In the genomic region with DNA sequence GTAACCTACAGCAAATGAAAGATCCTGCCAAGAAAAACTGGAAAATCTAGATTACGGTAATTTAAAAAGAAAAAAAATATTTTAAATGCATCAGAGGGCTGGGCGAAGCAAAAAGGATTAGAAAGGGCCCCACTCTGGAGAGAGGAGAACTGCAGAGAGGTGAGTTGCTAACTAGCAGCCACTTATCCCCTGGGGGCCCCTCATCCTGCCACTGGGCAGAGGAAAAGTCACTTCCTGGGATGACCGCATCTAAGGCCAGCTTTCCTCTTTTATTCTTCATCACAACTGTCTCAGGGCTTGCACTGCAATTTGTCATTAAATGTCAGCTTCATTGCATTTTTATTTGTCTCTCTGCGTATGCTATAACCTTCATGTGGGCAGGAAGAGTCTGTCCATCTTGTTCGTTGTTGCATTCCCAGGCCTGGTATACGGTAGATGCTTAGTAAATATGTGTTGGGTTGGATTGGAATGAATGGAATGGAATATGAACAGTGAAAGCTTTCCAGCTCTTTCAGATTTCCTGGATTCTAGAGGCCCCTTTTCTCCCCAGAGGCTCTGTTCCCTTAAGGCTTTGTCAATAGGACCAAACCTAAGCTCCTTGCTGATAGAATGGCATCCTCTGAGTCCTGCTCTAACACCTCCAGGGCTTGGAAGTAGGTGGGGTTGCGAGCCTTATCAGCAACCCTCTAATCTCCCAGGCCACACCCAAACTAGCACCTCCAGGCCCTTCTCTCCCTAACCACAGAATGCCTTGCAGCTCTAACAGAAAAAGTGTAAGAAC, we compare ENCODE assay signal across 18 cellular contexts. TPM values are rescaled to one million over a fixed set of nuclear protein-coding genes. Genes with fewer than 3 reads are reported as not detected.
A peak's percentile ranks its signal among the peaks of the same experiment; 100 is the strongest.
DNase-seq lines count a peak whose midpoint lies in the region; ATAC-seq, FAIRE-seq and TF ChIP-seq lines count a peak whose summit lies in the region.
"Had no signal": no experiment of that assay in that cellular context is flagged by ENCODE, and none has a peak within 500 bp of the region (broad histone marks: within the 10 kb centered on the region; RNA-seq: fewer than 3 reads in every experiment).

No MANE protein-coding gene starts in this region.

- peaks cover 30% of the 10 kb centered on the region for H3K4me1 ChIP-seq in HepG2 (ENCODE audit: insufficient read depth, low read length)
- H3K4me1 ChIP-seq in right lobe of liver = peaks cover 0 to 3% (median 0%) of the 10 kb centered on the region in 4 donors
- peaks cover 11% of the 10 kb centered on the region for H3K4me1 ChIP-seq in foreskin keratinocyte
- peaks cover 0 to 19% (median 12%) of the 10 kb centered on the region in 4 donors for H3K4me1 ChIP-seq in stomach
- H3K4me1 ChIP-seq: prostate gland had no signal

- WGBS in HepG2 (ENCODE audit: low lambda C conversion rate) = 51% methylated on average over 6 of the region's 7 CpGs
- WGBS in right lobe of liver (ENCODE audit: insufficient coverage, low coverage, low lambda C conversion rate, missing lambda C conversion rate) = 78% methylated on average over 7 of the region's 7 CpGs
- 52 to 68% (median 61%) methylated on average over 7 of the region's 7 CpGs for WGBS in stomach, 5 donors

- H3K27ac Mint-ChIP-seq in T-helper 17 cell = peak overlapping the region; percentile 43
- H3K27ac Mint-ChIP-seq: T-helper 1 cell treated with Interleukin-12 subunit alpha and Interleukin-12 subunit beta and Interleukin-4 antibody, amounts not matched to agents 30 μg/mL and 1 μg/mL, for 36 hours had no signal

- H3K27me3 ChIP-seq in HepG2 (ENCODE audit: control insufficient read depth in 1 of 2, insufficient read depth in 2 of 2, low read length in 2 of 2) (0 out of 5 replicates have a peak, but pooled peaks cover 0 to 1% of the 10 kb centered on the region in 2 experiments), right lobe of liver (no peaks in the 10 kb centered on the region), foreskin keratinocyte (no peaks in the 10 kb centered on the region), stomach (no peaks in the 10 kb centered on the region)
- H3K27me3 ChIP-seq: heart left ventricle had no signal

- peak; percentile 15 for DNase-seq in HepG2 (ENCODE audit: low spot score)
- no peak for DNase-seq in right lobe of liver
- no peak for DNase-seq in T-helper 17 cell
- DNase-seq in foreskin keratinocyte = no peak
- DNase-seq in stomach = peak; percentile 44
- no peak for DNase-seq in NCI-H2107 treated with DMSO at 0.1 percent for 48 hours (lab: John Stamatoyannopoulos, UW; ENCODE audit: unreplicated experiment)
- DNase-seq: activated CD4-positive, alpha-beta T cell treated with anti-CD3 and anti-CD28 coated beads, Interleukin-2, amount 50 U/mL, for 1 hour; activated T-cell treated with anti-CD3 and anti-CD28 coated beads, Interleukin-2, amount 50 U/mL, for 48 hours; caudate nucleus; heart left ventricle; kidney glomerular epithelial cell; NCI-H748 treated with DMSO at 0.1 percent for 48 hours had no signal

- TF ChIP-seq CTCF in HepG2 (CRISPR knock-in tag; IDR thresholded peaks at IDR 0.05) (no peak), right lobe of liver (IDR thresholded peaks at IDR 0.05) (no peak), foreskin keratinocyte (conservative IDR thresholded peaks at IDR 0.05) (no peak), stomach (IDR thresholded peaks at IDR 0.05) (no peak)

- BruUV-seq in HepG2 (replicated peaks; lab: Mats Ljungman, UMichigan) = no TSS peak

- in situ Hi-C loops in HepG2 (cut with HindIII; ENCODE audit: extremely low pct_ligation_motif_present, low pct_unique_long_range_greater_than_20kb) = loop anchor here (10.0 kb wide), 1 partner anchor 659 kb away; no protein-coding TSS in a partner anchor

- peak; percentile 44; the same call in 2 of the 3 replicates for ATAC-seq in HepG2
- no peak for ATAC-seq in right lobe of liver
- no peak for ATAC-seq in T-helper 17 cell
- peak; percentile 19 for ATAC-seq in foreskin keratinocyte
- no peak for ATAC-seq in HG03095 (IDR thresholded peaks at IDR 0.05; ENCODE audit: unreplicated experiment)
- no peak; the same call in 2 of the 3 replicates for ATAC-seq in SK-N-SH treated with all-trans-retinoic acid at 6 μM for 48 hours

- no peaks in the 10 kb centered on the region for H4K20me1 ChIP-seq in HepG2 (ENCODE audit: insufficient read depth, low read length)

- TF ChIP-seq RAD21 in HepG2 (CRISPR knock-in tag; IDR thresholded peaks at IDR 0.05) = no peak

- H2AFZ ChIP-seq in HepG2 (ENCODE audit: low read length) = no peak overlapping the region

- H3K27ac ChIP-seq in HepG2 (ENCODE audit: extremely low read length, insufficient read depth, low read length) (no peak overlapping the region), right lobe of liver (no peak overlapping the region), foreskin keratinocyte (no peak overlapping the region), stomach (peak overlapping the region in 3 of 5 donors; percentile 15 to 55 (median 34))
- H3K27ac ChIP-seq: heart left ventricle, prostate gland had no signal

- CTCF ChIA-PET in HepG2 (lab: Yijun Ruan, JAX; ENCODE audit: low intra/inter-chr PET ratio, low total read pairs) = no interaction called here

- intact Hi-C loops in HepG2 (cut with micrococcal nuclease; ENCODE audit: unreplicated experiment) (no loop called here), right lobe of liver (cut with DNase I) (no loop called here), stomach (cut with DNase I; ENCODE audit: low total_unique reads) (no loop called here)

- FAIRE-seq in HepG2 (lab: Jason Lieb, UNC) = no peak
- FAIRE-seq: A204.1, GM18507 had no signal

- no peak overlapping the region for H3K4me3 Mint-ChIP-seq in T-helper 17 cell
- H3K4me3 Mint-ChIP-seq: T-helper 1 cell treated with Interleukin-12 subunit alpha and Interleukin-12 subunit beta and Interleukin-4 antibody, amounts not matched to agents 30 μg/mL and 1 μg/mL, for 36 hours had no signal

- H3K4me3 ChIP-seq in HepG2 (replicated peaks in 1 of 3; ENCODE audit: insufficient read depth in 1 of 3, low read depth in 2 of 3, low read length in 3 of 3) (no peak overlapping the region), right lobe of liver (no peak overlapping the region), stomach (no peak overlapping the region)
- H3K4me3 ChIP-seq: heart left ventricle, prostate gland had no signal

- no peaks in the 10 kb centered on the region for H3K36me3 ChIP-seq in HepG2 (replicated peaks in 1 of 2; ENCODE audit: control insufficient read depth in 1 of 2, insufficient read depth in 2 of 2, low read length in 2 of 2)
- no peaks in the 10 kb centered on the region for H3K36me3 ChIP-seq in right lobe of liver
- no peaks in the 10 kb centered on the region for H3K36me3 ChIP-seq in stomach
- H3K36me3 ChIP-seq: heart left ventricle, prostate gland had no signal

- POLR2A ChIA-PET in HepG2 (lab: Yijun Ruan, JAX) = no interaction called here

- H3K36me3 Mint-ChIP-seq in T-helper 17 cell (ENCODE audit: low read depth) = no peaks in the 10 kb centered on the region

- H3K9me3 ChIP-seq in HepG2 (ENCODE audit: low read length) (no peaks in the 10 kb centered on the region), right lobe of liver (no peaks in the 10 kb centered on the region), T-helper 17 cell (ENCODE audit: control insufficient read depth, low read length, poor library complexity, severe bottlenecking) (no peaks in the 10 kb centered on the region), stomach (no peaks in the 10 kb centered on the region)
- H3K9me3 ChIP-seq: heart left ventricle, prostate gland had no signal

- H3K9ac ChIP-seq in HepG2 (ENCODE audit: insufficient read depth, low read depth, low read length) = no peak overlapping the region

- H3K27me3 Mint-ChIP-seq in T-helper 17 cell = no peaks in the 10 kb centered on the region

- TF ChIP-seq POLR2A in HepG2 (IDR thresholded peaks at IDR 0.05; ENCODE audit: insufficient read depth in 1 of 2, low read depth in 2 of 2, low read length in 2 of 2) = no peak
- no peak for TF ChIP-seq POLR2A in right lobe of liver (IDR thresholded peaks at IDR 0.05)
- no peak for TF ChIP-seq POLR2A in stomach (IDR thresholded peaks at IDR 0.05)

- peak overlapping the region; percentile 21; the same call in 1 of the 2 replicates for H3K4me2 ChIP-seq in HepG2 (ENCODE audit: low read depth, low read length)

- H3K4me1 Mint-ChIP-seq in T-helper 17 cell = peaks cover 11% of the 10 kb centered on the region

- TF ChIP-seq EP300 in HepG2 (IDR thresholded peaks at IDR 0.05; ENCODE audit: low read depth in 2 of 2, low read length in 2 of 2) (no peak), HepG2 (CRISPR knock-in tag; IDR thresholded peaks at IDR 0.05; ENCODE audit: borderline replicate concordance) (no peak), stomach (IDR thresholded peaks at IDR 0.05) (no peak)

- no peaks in the 10 kb centered on the region for H3K79me2 ChIP-seq in HepG2 (ENCODE audit: insufficient read depth, low read length)

RNA-seq across cellular contexts. Expression of a gene that starts 58.9 kb away (rescaled TPM):
- not detected in 2 replicates for total RNA-seq in HepG2 (2016; rRNA removed; fragmentation: Illumina TruSeq; extraction: Trizol)
- total RNA-seq in HepG2 (2016; cell fraction: cytosol; rRNA removed; fragmentation: Illumina TruSeq; extraction: Trizol; ENCODE audit: low read depth) = not detected in 2 replicates
- total RNA-seq in HepG2 (2016; cell fraction: insoluble cytoplasmic fraction; rRNA removed; fragmentation: Illumina TruSeq; extraction: Trizol) = not detected in 2 replicates
- not detected in 2 replicates for total RNA-seq in HepG2 (2016; cell fraction: membrane; rRNA removed; fragmentation: Illumina TruSeq; extraction: Trizol)
- not detected in 2 replicates for total RNA-seq in HepG2 (2016; cell fraction: nucleus; rRNA removed; fragmentation: Illumina TruSeq; extraction: Trizol)
- polyA plus RNA-seq in HepG2 (2011; rRNA removed) = not detected in 2 replicates
- not detected in 2 replicates for polyA plus RNA-seq in HepG2 (2011; cell fraction: cytosol; rRNA removed)
- 0.03 TPM in 1 of 2 replicates, not detected in the other for polyA plus RNA-seq in HepG2 (2011; cell fraction: nucleus; rRNA removed)
- not detected in 2 replicates for polyA plus RNA-seq in HepG2 (2012)
- not detected in 2 replicates for polyA plus RNA-seq in HepG2 (2016; cell fraction: cytosol; fragmentation: Illumina TruSeq; extraction: Trizol; ENCODE audit: low read depth)
- polyA plus RNA-seq in HepG2 (2016; cell fraction: insoluble cytoplasmic fraction; fragmentation: Illumina TruSeq; extraction: Trizol; ENCODE audit: low read depth) = not detected in 2 replicates
- not detected in 2 replicates for polyA plus RNA-seq in HepG2 (2016; cell fraction: membrane; fragmentation: Illumina TruSeq; extraction: Trizol; ENCODE audit: low read depth)
- polyA plus RNA-seq in HepG2 (2016; cell fraction: nucleus; fragmentation: Illumina TruSeq; extraction: Trizol; ENCODE audit: insufficient read depth, low read depth) = not detected in 2 replicates
- not detected in 2 replicates for polyA minus RNA-seq in HepG2 (2011; rRNA and poly(A)+ RNA removed; ENCODE audit: low replicate concordance)
- polyA minus RNA-seq in HepG2 (2011; cell fraction: cytosol; rRNA and poly(A)+ RNA removed) = not detected in 2 replicates
- polyA minus RNA-seq in HepG2 (2011; cell fraction: nucleus; rRNA and poly(A)+ RNA removed) = not detected in 2 replicates
- total RNA-seq in right lobe of liver = under 1 TPM in 4 of 6 experiments, not detected in 2; 0.16 to 0.68 (median 0.39) TPM
- 1 to 10 TPM in 1 of 2 donors, not detected in 1; 1.1 TPM for total RNA-seq in T-helper 17 cell
- not detected in 2 replicates for total RNA-seq in foreskin keratinocyte
- polyA plus RNA-seq in foreskin keratinocyte = not detected in 2 replicates
- 1 to 10 TPM in 1 of 5 donors, under 1 TPM in 1, not detected in 3; 0.72 to 1.1 TPM for total RNA-seq in stomach
- polyA plus RNA-seq in stomach = under 1 TPM in 2 of 3 donors, not detected in 1; 0.15 to 0.60 TPM
- polyA plus RNA-seq: heart left ventricle had no signal

RNA-seq across cellular contexts. Expression of a gene that starts 59.9 kb away (rescaled TPM):
- 29.1 and 45.2 TPM in 2 replicates for total RNA-seq in HepG2 (2016; rRNA removed; fragmentation: Illumina TruSeq; extraction: Trizol)
- total RNA-seq in HepG2 (2016; cell fraction: cytosol; rRNA removed; fragmentation: Illumina TruSeq; extraction: Trizol; ENCODE audit: low read depth) = 5.0 and 6.9 TPM in 2 replicates
- 29.1 and 39.1 TPM in 2 replicates for total RNA-seq in HepG2 (2016; cell fraction: insoluble cytoplasmic fraction; rRNA removed; fragmentation: Illumina TruSeq; extraction: Trizol)
- total RNA-seq in HepG2 (2016; cell fraction: membrane; rRNA removed; fragmentation: Illumina TruSeq; extraction: Trizol) = 27.0 and 29.9 TPM in 2 replicates
- total RNA-seq in HepG2 (2016; cell fraction: nucleus; rRNA removed; fragmentation: Illumina TruSeq; extraction: Trizol) = 38.1 and 42.0 TPM in 2 replicates
- polyA plus RNA-seq in HepG2 (2011; rRNA removed) = 32.2 and 37.8 TPM in 2 replicates
- 23.4 and 26.9 TPM in 2 replicates for polyA plus RNA-seq in HepG2 (2011; cell fraction: cytosol; rRNA removed)
- polyA plus RNA-seq in HepG2 (2011; cell fraction: nucleus; rRNA removed) = 34.9 and 36.5 TPM in 2 replicates
- polyA plus RNA-seq in HepG2 (2012) = 35.9 and 36.8 TPM in 2 replicates
- 12.2 and 13.0 TPM in 2 replicates for polyA plus RNA-seq in HepG2 (2016; cell fraction: cytosol; fragmentation: Illumina TruSeq; extraction: Trizol; ENCODE audit: low read depth)
- polyA plus RNA-seq in HepG2 (2016; cell fraction: insoluble cytoplasmic fraction; fragmentation: Illumina TruSeq; extraction: Trizol; ENCODE audit: low read depth) = 46.7 and 48.9 TPM in 2 replicates
- 28.6 and 30.0 TPM in 2 replicates for polyA plus RNA-seq in HepG2 (2016; cell fraction: membrane; fragmentation: Illumina TruSeq; extraction: Trizol; ENCODE audit: low read depth)
- 40.1 and 41.8 TPM in 2 replicates for polyA plus RNA-seq in HepG2 (2016; cell fraction: nucleus; fragmentation: Illumina TruSeq; extraction: Trizol; ENCODE audit: insufficient read depth, low read depth)
- polyA minus RNA-seq in HepG2 (2011; rRNA and poly(A)+ RNA removed; ENCODE audit: low replicate concordance) = 23.8 and 59.2 TPM in 2 replicates
- 32.1 and 36.4 TPM in 2 replicates for polyA minus RNA-seq in HepG2 (2011; cell fraction: cytosol; rRNA and poly(A)+ RNA removed)
- 148 and 153 TPM in 2 replicates for polyA minus RNA-seq in HepG2 (2011; cell fraction: nucleus; rRNA and poly(A)+ RNA removed)
- 10 to 100 TPM; 21.3 to 37.6 (median 26.8) TPM for total RNA-seq in right lobe of liver
- 10 to 100 TPM; 91.7 to 95.2 TPM for total RNA-seq in T-helper 17 cell
- 29.1 and 30.1 TPM in 2 replicates for total RNA-seq in foreskin keratinocyte
- polyA plus RNA-seq in foreskin keratinocyte = 8.0 and 9.4 TPM in 2 replicates
- total RNA-seq in stomach = 100 to 1,000 TPM in 2 of 5 donors, 10 to 100 TPM in 3; 46.4 to 113 (median 79.1) TPM
- 10 to 100 TPM; 13.0 to 45.1 (median 13.5) TPM for polyA plus RNA-seq in stomach

Comparison
In these comparisons a context has a peak if more than half of its experiments do, and no peak if none do; other contexts are left out.
1. ATAC-seq: peak in HepG2 (single experiment) and foreskin keratinocyte (single experiment); none in right lobe of liver (0 of 4), T-helper 17 cell (single experiment), HG03095 (single experiment) and SK-N-SH treated with all-trans-retinoic acid at 6 μM for 48 hours (single experiment).
2. DNase-seq: peak in HepG2 (single experiment) and stomach (single experiment); none in right lobe of liver (0 of 3), T-helper 17 cell (0 of 3), foreskin keratinocyte (0 of 2) and NCI-H2107 treated with DMSO at 0.1 percent for 48 hours (single experiment).
3. H3K27ac ChIP-seq: peak in stomach (3 of 5); none in HepG2 (single experiment), right lobe of liver (0 of 3) and foreskin keratinocyte (single experiment).